22 cellular contexts compared by ENCODE assay signal in the genomic region with DNA sequence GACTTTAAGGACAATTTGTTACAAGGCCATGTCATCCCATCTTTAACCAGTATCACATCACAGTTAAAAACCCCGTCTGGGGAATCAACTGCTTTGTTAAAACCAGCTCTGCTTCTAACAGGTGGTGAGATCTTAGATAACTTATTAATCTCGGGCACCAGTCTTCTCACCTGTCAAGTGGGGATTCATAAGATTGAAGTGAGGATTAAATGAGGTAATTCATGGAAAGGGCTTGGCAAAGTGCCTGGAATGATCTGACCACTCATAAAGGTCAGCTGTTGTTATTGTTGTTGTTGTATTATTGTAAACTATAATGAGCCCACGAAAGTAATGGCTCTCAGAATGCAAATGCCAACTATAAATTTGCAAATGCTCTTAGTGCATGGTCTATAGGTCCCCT. TPM values are rescaled to one million over a fixed set of nuclear protein-coding genes. Genes with fewer than 3 reads are reported as not detected.
DNase-seq lines count a peak whose midpoint lies in the region; ATAC-seq and FAIRE-seq lines count a peak whose summit lies in the region.
"Had no signal": no experiment of that assay in that cellular context is flagged by ENCODE, and none has a peak within 500 bp of the region (broad histone marks: within the 10 kb centered on the region; RNA-seq: fewer than 3 reads in every experiment).

No MANE protein-coding gene starts in this region.

- no peak for FAIRE-seq in HTR-8/SVneo (lab: Jason Lieb, UNC)
- FAIRE-seq: GM12878, GM18507, HepG2 had no signal

- ATAC-seq in activated CD4-positive, CD25-positive, alpha-beta regulatory T cell treated with anti-CD3 and anti-CD28 coated beads, Interleukin-2, amount 50 U/mL, for 24 hours, result no peak
- ATAC-seq: HepG2 had no signal

- DNase-seq in DMS 273 (lab: John Stamatoyannopoulos, UW; ENCODE audit: unreplicated experiment) (peak; percentile 28), DMS 273 treated with DMSO at 0.1 percent for 48 hours (lab: John Stamatoyannopoulos, UW) (no peak), NCI-H748 (lab: John Stamatoyannopoulos, UW; ENCODE audit: unreplicated experiment) (peak; percentile 38), NCI-H748 treated with DMSO at 0.1 percent for 48 hours (lab: John Stamatoyannopoulos, UW) (no peak), SK-MEL-5 (ENCODE audit: low read depth, low spot score) (peak; percentile 25), HTR-8/SVneo (ENCODE audit: insufficient read length, low spot score) (no peak), Ammon's horn (ENCODE audit: low spot score) (no peak)
- DNase-seq: BE2C; CD4-positive, alpha-beta T cell; GDM1; GOT3; KG1; NCI-H1694 treated with DMSO at 0.1 percent for 48 hours; NCI-H446 treated with DMSO at 0.1 percent for 48 hours; NK-92 treated with Interleukin-12 subunit alpha and Interleukin-12 subunit beta, amount 100 ng/mL, for 24 hours; SHP77 treated with DMSO at 0.1 percent for 48 hours had no signal

- in situ Hi-C loops in SK-MEL-5 (cut with HindIII; ENCODE audit: low pct_unique_long_range_greater_than_20kb, low sequenced_read_pairs), result no loop called here

RNA-seq across cellular contexts. Expression of a gene that starts 30.1 kb away (rescaled TPM):
- total RNA-seq in SK-MEL-5 (2014; rRNA removed; shearing (Covaris generic)), result 423 and 457 TPM in 2 replicates
- polyA plus RNA-seq in SK-MEL-5 (2015; cell fraction: cytosol; rRNA removed), result 105 and 118 TPM in 2 replicates
- polyA plus RNA-seq in SK-MEL-5 (2015; cell fraction: nucleus; rRNA removed), result 53.2 and 59.3 TPM in 2 replicates
- total RNA-seq: CD4-positive, alpha-beta T cell; GM12878; HepG2; M059J; OCI-LY7 had no signal
- polyA plus RNA-seq: GM12878, HepG2 had no signal

Comparison
In these comparisons a context has a peak if more than half of its experiments do, and no peak if none do; other contexts are left out.
1. DNase-seq: peak in DMS 273 (single experiment), NCI-H748 (single experiment) and SK-MEL-5 (single experiment); none in DMS 273 treated with DMSO at 0.1 percent for 48 hours (single experiment), NCI-H748 treated with DMSO at 0.1 percent for 48 hours (single experiment), HTR-8/SVneo (single experiment) and Ammon's horn (single experiment).